ENCODE assay signal across 8 cellular contexts in genomic region chr17:40303009-40303657, GRCh38.
DNase-seq lines count a peak whose midpoint lies in the region; ATAC-seq and TF ChIP-seq lines count a peak whose summit lies in the region.

No MANE protein-coding gene starts in this region.

- POLR2A ChIA-PET in GM10248 (lab: Yijun Ruan, JAX): interaction anchor here (0.6 kb wide), 1 partner anchor 1360 kb away, joined by 3 read pairs; no protein-coding TSS in a partner anchor

- TF ChIP-seq CTCF in AG09319 (IDR thresholded peaks at IDR 0.05; ENCODE audit: low read depth, low read length) (peak; percentile 71), GM10248 (IDR thresholded peaks at IDR 0.05; ENCODE audit: control extremely low read depth, extremely low read depth, low read depth, missing control alignments) (peak; percentile 66), foreskin fibroblast (IDR thresholded peaks at IDR 0.05; ENCODE audit: low read depth, low read length) (peak; percentile 62), parathyroid adenoma (IDR thresholded peaks at IDR 0.05) (peak; percentile 83)

- peaks cover 26% of the 10 kb centered on the region for H3K4me1 ChIP-seq in parathyroid adenoma

- H3K9ac ChIP-seq in parathyroid adenoma: no peak overlapping the region

- H3K4me3 ChIP-seq in foreskin fibroblast (ENCODE audit: low read depth in 1 of 2, low read length in 2 of 2): no peak overlapping the region
- H3K4me3 ChIP-seq in parathyroid adenoma (ENCODE audit: low read depth, low read length): no peak overlapping the region

- H2AFZ ChIP-seq in parathyroid adenoma: no peak overlapping the region

- peak; percentile 80 for DNase-seq in AG09319 (ENCODE audit: extremely low read depth, low read depth)
- no peak for DNase-seq in GM10248 (ENCODE audit: extremely low spot score)
- peak; percentile 45 for DNase-seq in NCI-H2227 treated with DMSO at 0.1 percent for 48 hours (lab: John Stamatoyannopoulos, UW)
- DNase-seq in activated CD4-positive, alpha-beta T cell treated with anti-CD3 and anti-CD28 coated beads, Interleukin-2, amount 50 U/mL, for 1 hour: peak; percentile 54
- DNase-seq in foreskin fibroblast: peak; percentile 72 to 90
- DNase-seq in HuH-7.5 (ENCODE audit: low spot score): no peak

- H3K9me3 ChIP-seq in parathyroid adenoma (ENCODE audit: control insufficient read depth, low read length): no peaks in the 10 kb centered on the region

- no peaks in the 10 kb centered on the region for H3K36me3 ChIP-seq in parathyroid adenoma (ENCODE audit: control insufficient read depth, insufficient read depth, low read length)

- ATAC-seq in HG03108 (IDR thresholded peaks at IDR 0.05; ENCODE audit: unreplicated experiment): no peak

- CTCF ChIA-PET in GM10248 (lab: Yijun Ruan, JAX): interaction anchor here (0.7 to 30.0 kb wide), 22 partner anchors 9 to 230 kb away, joined by 3 to 604 read pairs (median 4); partner anchors contain the start of genes CDC6, GJD3 and TOP2A

- no peak overlapping the region for H3K27ac ChIP-seq in parathyroid adenoma

- H3K27me3 ChIP-seq in parathyroid adenoma (ENCODE audit: control insufficient read depth, insufficient read depth, low read length): no peaks in the 10 kb centered on the region

- no peak overlapping the region for H3K4me2 ChIP-seq in parathyroid adenoma (ENCODE audit: low read length)

- no peaks in the 10 kb centered on the region for H3K79me2 ChIP-seq in parathyroid adenoma

Comparison
In these comparisons a context has a peak if more than half of its experiments do, and no peak if none do; other contexts are left out.
1. DNase-seq: peak in AG09319 (single experiment), NCI-H2227 treated with DMSO at 0.1 percent for 48 hours (single experiment), activated CD4-positive, alpha-beta T cell treated with anti-CD3 and anti-CD28 coated beads, Interleukin-2, amount 50 U/mL, for 1 hour (single experiment) and foreskin fibroblast (2 of 2); none in GM10248 (single experiment) and HuH-7.5 (single experiment).
2. Peak in every context shown above with its lines, with median percentiles within 50 percentile points of each other: CTCF ChIP-seq.